13 cellular contexts compared by ENCODE assay signal in genomic region chr2:179749210-179749609, GRCh38.
A peak's percentile ranks its signal among the peaks of the same experiment; 100 is the strongest.
DNase-seq lines count a peak whose midpoint lies in the region; ATAC-seq and TF ChIP-seq lines count a peak whose summit lies in the region.
"Had no signal": no experiment of that assay in that cellular context is flagged by ENCODE, and none has a peak within 500 bp of the region (broad histone marks: within the 10 kb centered on the region; RNA-seq: fewer than 3 reads in every experiment).

No MANE protein-coding gene starts in this region.

- TF ChIP-seq CTCF in HFF-Myc (IDR thresholded peaks at IDR 0.05; ENCODE audit: low read depth, low read length, missing control alignments) (no peak), VCaP (conservative IDR thresholded peaks at IDR 0.05) (no peak)

- H3K27ac ChIP-seq in VCaP: peak overlapping the region; percentile 28; the same call in 1 of the 2 replicates
- H3K27ac ChIP-seq: ascending aorta, C4-2B, KMS-11 had no signal

- in situ Hi-C loops in G401 (cut with HindIII; ENCODE audit: low sequenced_read_pairs): no loop called here

- H3K4me3 ChIP-seq in HFF-Myc (replicated peaks; ENCODE audit: low read depth, low read length): no peak overlapping the region
- H3K4me3 ChIP-seq: ascending aorta had no signal

- DNase-seq in AG08395 (ENCODE audit: low spot score): peak; percentile 48
- peak; percentile 25 for DNase-seq in HFF-Myc (ENCODE audit: extremely low read depth, low read depth)
- DNase-seq in hepatic stellate cell (ENCODE audit: low spot score): peak; percentile 3
- DNase-seq in G401 (ENCODE audit: low spot score): no peak
- DNase-seq: islet precursor cell, NCI-H2029 had no signal

- ATAC-seq in GM18861 (IDR thresholded peaks at IDR 0.05; ENCODE audit: unreplicated experiment): no peak
- no peak for ATAC-seq in GM19463 (IDR thresholded peaks at IDR 0.05; ENCODE audit: unreplicated experiment)
- no peak for ATAC-seq in HG03469 (IDR thresholded peaks at IDR 0.05; ENCODE audit: unreplicated experiment)
